In the genomic region with DNA sequence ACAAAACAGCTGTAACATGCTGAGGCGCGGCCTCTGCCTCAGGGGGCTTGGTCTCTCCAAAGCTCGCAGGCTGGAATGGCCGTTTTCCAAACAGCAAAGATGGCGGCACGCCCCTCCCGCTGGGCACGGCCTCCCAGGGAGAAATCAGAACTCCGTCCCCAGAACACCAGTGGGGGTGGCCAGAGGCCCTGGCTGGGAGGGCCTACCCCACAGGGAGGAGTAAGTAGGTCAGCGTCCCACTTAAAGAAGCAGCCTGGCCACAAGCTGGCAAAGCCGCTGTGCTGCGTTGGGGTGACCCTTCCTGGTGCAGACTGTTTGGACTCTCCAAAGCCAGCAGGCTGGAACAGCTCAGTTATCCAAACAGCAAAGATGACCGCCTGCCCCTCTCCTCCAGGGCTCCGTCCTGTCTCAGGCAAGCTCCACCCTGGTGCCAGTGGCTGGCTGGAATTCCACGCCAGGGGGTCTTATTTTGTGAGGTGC, we compare ENCODE assay signal across 27 cellular contexts.
"Had no signal": no experiment of that assay in that cellular context is flagged by ENCODE, and none has a peak within 500 bp of the region (broad histone marks: within the 10 kb centered on the region; RNA-seq: fewer than 3 reads in every experiment).

No MANE protein-coding gene starts in this region.

- FAIRE-seq: endometrium, islet of Langerhans, small intestine, urothelium cell line had no signal

- H3K27ac ChIP-seq: coronary artery, esophagus squamous epithelium, heart right ventricle, left lung, neutrophil, pancreas, right lobe of liver, suprapubic skin, tibial artery had no signal

- H3K4me1 ChIP-seq: esophagus squamous epithelium, heart right ventricle, left lung, pancreas, right lobe of liver, suprapubic skin, tibial artery had no signal

- H3K9me3 ChIP-seq: esophagus squamous epithelium, neutrophil, pancreas, right lobe of liver, suprapubic skin, tibial artery had no signal

- H3K36me3 ChIP-seq: esophagus squamous epithelium, heart right ventricle, left lung, neutrophil, pancreas, right lobe of liver, suprapubic skin, tibial artery had no signal

- DNase-seq: dermis blood vessel endothelial cell; effector memory CD8-positive, alpha-beta T cell; erythroblast; esophagus squamous epithelium; foreskin melanocyte; glutamatergic neuron; heart right ventricle; hippocampal formation; left cardiac atrium; natural killer cell; right lobe of liver; small intestine; stimulated activated CD4-positive, alpha-beta T cell treated with anti-CD3 and anti-CD28 coated beads, Interleukin-12 subunit alpha, Interleukin-12 subunit beta, amount 100 ng/mL, for 4 hours; stimulated activated CD4-positive, alpha-beta T cell treated with anti-CD3 and anti-CD28 coated beads, Interleukin-1b, Interleukin-23, amount 100 ng/mL, for 48 hours; stimulated activated CD4-positive, alpha-beta T cell treated with anti-CD3 and anti-CD28 coated beads, Interleukin-4, amount 100 ng/mL, for 1 hour; stimulated activated CD8-positive, alpha-beta memory T cell treated with anti-CD3 and anti-CD28 coated beads, Interleukin-4, amount 100 ng/mL, for 48 hours; stimulated activated naive CD4-positive, alpha-beta T cell; stimulated activated naive CD8-positive, alpha-beta T cell treated with anti-CD3 and anti-CD28 coated beads, Interleukin-15, amount 100 ng/mL, for 72 hours; tibial artery had no signal

- ATAC-seq: effector memory CD8-positive, alpha-beta T cell; heart right ventricle; left cardiac atrium; left lung; natural killer cell; pancreas; stimulated activated naive CD8-positive, alpha-beta T cell treated with anti-CD3 and anti-CD28 coated beads, Interleukin-15, amount 100 ng/mL, for 72 hours had no signal

- H3K4me3 ChIP-seq: coronary artery, esophagus squamous epithelium, heart right ventricle, left lung, pancreas, right lobe of liver, suprapubic skin, tibial artery had no signal

- H3K27me3 ChIP-seq: esophagus squamous epithelium, left lung, neutrophil, pancreas, right lobe of liver, suprapubic skin, tibial artery had no signal
